1 cellular context compared by ENCODE assay signal in the genomic region with DNA sequence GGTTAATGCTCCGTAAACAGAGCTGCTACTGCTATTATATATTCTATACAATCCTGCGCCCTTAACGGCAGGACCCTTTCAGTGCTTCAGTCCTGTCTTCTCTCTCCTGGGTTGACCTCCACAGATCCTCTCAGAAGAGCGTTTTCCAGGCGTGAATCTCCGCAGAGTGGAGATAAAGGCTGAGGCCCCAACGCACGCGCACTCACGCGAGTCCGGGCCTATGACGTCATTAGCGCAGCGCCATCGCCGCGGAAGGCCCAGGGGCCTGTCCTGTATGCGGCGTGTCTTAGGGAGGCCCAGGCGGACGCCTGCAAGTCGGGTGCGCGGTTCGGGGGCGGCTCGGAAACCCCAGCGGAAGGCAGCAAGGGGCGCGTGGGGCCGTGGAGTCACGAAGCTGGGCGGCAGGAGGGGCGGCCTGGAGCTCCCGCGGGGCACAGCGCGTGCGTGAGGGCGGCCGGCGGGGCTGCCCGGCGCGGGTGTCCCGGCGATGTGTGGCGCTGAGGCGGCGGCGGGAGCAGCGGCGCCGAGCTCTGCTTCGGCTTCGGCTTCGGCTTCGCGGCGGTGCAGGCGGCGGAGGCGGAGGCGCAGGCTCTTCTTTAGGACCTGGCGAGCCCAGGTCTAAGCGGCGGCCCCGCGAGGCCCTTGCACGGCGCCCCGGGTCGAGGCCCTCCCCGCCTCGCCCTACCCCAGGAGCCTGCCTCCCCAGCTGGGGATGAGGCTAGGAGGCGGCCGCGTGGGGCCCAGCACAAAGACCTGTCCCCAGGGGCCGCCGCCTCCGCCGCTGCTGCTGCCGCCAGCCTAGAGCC.
TF ChIP-seq lines count a peak whose summit lies in the region.

A gene with protein sequence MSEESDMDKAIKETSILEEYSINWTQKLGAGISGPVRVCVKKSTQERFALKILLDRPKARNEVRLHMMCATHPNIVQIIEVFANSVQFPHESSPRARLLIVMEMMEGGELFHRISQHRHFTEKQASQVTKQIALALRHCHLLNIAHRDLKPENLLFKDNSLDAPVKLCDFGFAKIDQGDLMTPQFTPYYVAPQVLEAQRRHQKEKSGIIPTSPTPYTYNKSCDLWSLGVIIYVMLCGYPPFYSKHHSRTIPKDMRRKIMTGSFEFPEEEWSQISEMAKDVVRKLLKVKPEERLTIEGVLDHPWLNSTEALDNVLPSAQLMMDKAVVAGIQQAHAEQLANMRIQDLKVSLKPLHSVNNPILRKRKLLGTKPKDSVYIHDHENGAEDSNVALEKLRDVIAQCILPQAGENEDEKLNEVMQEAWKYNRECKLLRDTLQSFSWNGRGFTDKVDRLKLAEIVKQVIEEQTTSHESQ (plus strand): TSS at position 479 of the 806 bp plus-strand sequence. CDS start 506 bp downstream, outside the sequence.

TF ChIP-seq in GM23338, 12 proteins besides CTCF, POLR2A, EP300 and RAD21 (continued from another document):
- no peak for TF ChIP-seq STAT1 (IDR thresholded peaks at IDR 0.05; ENCODE audit: unreplicated experiment)
- TF ChIP-seq ZNF331 (CRISPR knock-in tag; IDR thresholded peaks at IDR 0.05; ENCODE audit: low read depth): no peak
- no peak for TF ChIP-seq ZNF462 (CRISPR knock-in tag; IDR thresholded peaks at IDR 0.05)
- no peak for TF ChIP-seq EZH2phosphoT487 (IDR thresholded peaks at IDR 0.05; ENCODE audit: unreplicated experiment)
- peak; percentile 100 for TF ChIP-seq CREB1 (CRISPR knock-in tag; IDR thresholded peaks at IDR 0.05; ENCODE audit: low read depth)
- TF ChIP-seq EZH2 (IDR thresholded peaks at IDR 0.05; ENCODE audit: low read depth, unreplicated experiment): no peak
- TF ChIP-seq POLR2AphosphoS5 (IDR thresholded peaks at IDR 0.05; ENCODE audit: low read depth): peak; percentile 97
- TF ChIP-seq, protein P1, sequence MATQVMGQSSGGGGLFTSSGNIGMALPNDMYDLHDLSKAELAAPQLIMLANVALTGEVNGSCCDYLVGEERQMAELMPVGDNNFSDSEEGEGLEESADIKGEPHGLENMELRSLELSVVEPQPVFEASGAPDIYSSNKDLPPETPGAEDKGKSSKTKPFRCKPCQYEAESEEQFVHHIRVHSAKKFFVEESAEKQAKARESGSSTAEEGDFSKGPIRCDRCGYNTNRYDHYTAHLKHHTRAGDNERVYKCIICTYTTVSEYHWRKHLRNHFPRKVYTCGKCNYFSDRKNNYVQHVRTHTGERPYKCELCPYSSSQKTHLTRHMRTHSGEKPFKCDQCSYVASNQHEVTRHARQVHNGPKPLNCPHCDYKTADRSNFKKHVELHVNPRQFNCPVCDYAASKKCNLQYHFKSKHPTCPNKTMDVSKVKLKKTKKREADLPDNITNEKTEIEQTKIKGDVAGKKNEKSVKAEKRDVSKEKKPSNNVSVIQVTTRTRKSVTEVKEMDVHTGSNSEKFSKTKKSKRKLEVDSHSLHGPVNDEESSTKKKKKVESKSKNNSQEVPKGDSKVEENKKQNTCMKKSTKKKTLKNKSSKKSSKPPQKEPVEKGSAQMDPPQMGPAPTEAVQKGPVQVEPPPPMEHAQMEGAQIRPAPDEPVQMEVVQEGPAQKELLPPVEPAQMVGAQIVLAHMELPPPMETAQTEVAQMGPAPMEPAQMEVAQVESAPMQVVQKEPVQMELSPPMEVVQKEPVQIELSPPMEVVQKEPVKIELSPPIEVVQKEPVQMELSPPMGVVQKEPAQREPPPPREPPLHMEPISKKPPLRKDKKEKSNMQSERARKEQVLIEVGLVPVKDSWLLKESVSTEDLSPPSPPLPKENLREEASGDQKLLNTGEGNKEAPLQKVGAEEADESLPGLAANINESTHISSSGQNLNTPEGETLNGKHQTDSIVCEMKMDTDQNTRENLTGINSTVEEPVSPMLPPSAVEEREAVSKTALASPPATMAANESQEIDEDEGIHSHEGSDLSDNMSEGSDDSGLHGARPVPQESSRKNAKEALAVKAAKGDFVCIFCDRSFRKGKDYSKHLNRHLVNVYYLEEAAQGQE (IDR thresholded peaks at IDR 0.05; ENCODE audit: unreplicated experiment): no peak
- no peak for TF ChIP-seq ZNF114 (CRISPR knock-in tag; IDR thresholded peaks at IDR 0.05)
- TF ChIP-seq NANOG (IDR thresholded peaks at IDR 0.05; ENCODE audit: borderline replicate concordance): no peak
- no peak for TF ChIP-seq JUNB (IDR thresholded peaks at IDR 0.05; ENCODE audit: unreplicated experiment)
